1 cellular context compared by ENCODE assay signal in the genomic region with DNA sequence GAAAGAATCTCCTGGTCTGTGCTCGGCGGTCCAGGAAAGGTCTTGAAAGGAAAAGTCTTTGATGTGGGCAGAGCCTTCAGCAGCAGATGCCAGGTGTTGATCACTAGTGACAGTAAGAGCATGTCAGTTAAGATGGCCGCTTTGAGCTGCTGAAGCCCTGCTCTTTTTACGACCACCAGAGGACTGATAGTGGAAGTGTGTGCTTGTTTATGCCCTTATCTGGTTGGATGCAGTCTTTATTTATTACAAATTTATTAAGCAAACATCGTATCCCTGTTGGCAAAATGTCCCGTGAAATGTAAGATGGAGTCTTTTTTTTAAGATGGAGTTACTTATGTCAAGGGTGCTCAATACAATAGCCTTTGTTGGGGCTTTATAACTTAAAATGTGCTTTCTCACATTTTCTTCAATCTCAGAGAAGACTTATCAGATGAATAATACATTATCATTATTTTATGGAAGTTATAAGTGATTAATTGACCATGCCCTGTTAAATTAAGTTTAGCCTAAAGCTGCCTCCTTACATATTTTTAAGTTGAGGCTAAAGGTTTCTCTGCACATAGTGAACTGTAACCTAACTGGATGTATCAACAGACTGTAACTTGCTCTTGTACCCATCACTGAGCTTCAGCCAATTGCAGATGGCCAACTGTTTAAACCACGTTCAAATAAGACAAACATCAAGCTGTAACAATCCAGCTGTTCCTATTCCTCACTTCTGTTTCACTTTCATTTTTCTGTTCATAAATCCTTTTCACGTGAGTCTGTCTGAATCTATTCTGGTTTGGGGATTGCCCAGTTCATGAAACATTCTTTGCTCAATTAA.
TF ChIP-seq lines count a peak whose summit lies in the region.

No MANE protein-coding gene starts in this region.

TF ChIP-seq in K562, 482 proteins besides CTCF, POLR2A, EP300 and RAD21 (continued from another document and continues in another):
- TF ChIP-seq DEAF1 (CRISPR knock-in tag; IDR thresholded peaks at IDR 0.05) (no peak), GATAD2A (IDR thresholded peaks at IDR 0.05) (peak; percentile 67; the same call in 1 of the 2 replicates), ZNF589 (CRISPR knock-in tag; IDR thresholded peaks at IDR 0.05; ENCODE audit: low read depth) (peak; percentile 94), TCF7L2 (IDR thresholded peaks at IDR 0.05; ENCODE audit: low read depth, low read length) (no peak), DLX4 (CRISPR knock-in tag; IDR thresholded peaks at IDR 0.05) (no peak), YY1 (IDR thresholded peaks at IDR 0.05; ENCODE audit: borderline replicate concordance in 1 of 3, control insufficient read depth in 1 of 3, extremely low read depth in 1 of 3, insufficient read depth in 3 of 3, insufficient read length in 1 of 3, insufficient replicate concordance in 2 of 3, low read depth in 1 of 3, low read length in 2 of 3) (peak in 2 of 3 experiments; percentile 34 to 88), ZNF134 (CRISPR knock-in tag; conservative IDR thresholded peaks at IDR 0.05) (peak; percentile 67), GABPA (tag; conservative IDR thresholded peaks at IDR 0.05; ENCODE audit: low read depth) (0 out of 2 replicates have a peak, but pooled peaks have one; percentile 42), TARDBP (IDR thresholded peaks at IDR 0.05) (no peak), PHF20 (IDR thresholded peaks at IDR 0.05; ENCODE audit: partially characterized antibody) (no peak), ZFP1 (CRISPR knock-in tag; IDR thresholded peaks at IDR 0.05) (peak; percentile 43; the same call in 1 of the 2 replicates), CHD7 (IDR thresholded peaks at IDR 0.05; ENCODE audit: low read depth, low read length) (no peak), ZNF444 (CRISPR knock-in tag; IDR thresholded peaks at IDR 0.05) (peak; percentile 75; the same call in 1 of the 2 replicates), ZNF507 (tag; conservative IDR thresholded peaks at IDR 0.05) (peak; percentile 77), ZNF324 (CRISPR knock-in tag; IDR thresholded peaks at IDR 0.05) (no peak), ZBED1 (IDR thresholded peaks at IDR 0.05) (no peak), TCF15 (CRISPR knock-in tag; IDR thresholded peaks at IDR 0.05) (peak; percentile 92), THAP7 (CRISPR knock-in tag; IDR thresholded peaks at IDR 0.05) (peak; percentile 19; the same call in 1 of the 2 replicates), MECOM (CRISPR knock-in tag; IDR thresholded peaks at IDR 0.05) (peak; percentile 98), HNRNPL (IDR thresholded peaks at IDR 0.05; ENCODE audit: low read depth, low read length) (no peak), ZNF644 (tag; IDR thresholded peaks at IDR 0.05; ENCODE audit: low read depth) (peak; percentile 98), ZBTB33 (CRISPR knock-in tag; IDR thresholded peaks at IDR 0.05) (no peak), TCFL5 (CRISPR knock-in tag; conservative IDR thresholded peaks at IDR 0.05) (peak; percentile 89), ID3 (CRISPR knock-in tag; IDR thresholded peaks at IDR 0.05) (peak; percentile 93), ID3 (tag; IDR thresholded peaks at IDR 0.05) (peak; percentile 97), SMAD3 (CRISPR knock-in tag; conservative IDR thresholded peaks at IDR 0.05) (peak; percentile 97), ZSCAN32 (CRISPR knock-in tag; IDR thresholded peaks at IDR 0.05) (peak; percentile 81; the same call in 1 of the 2 replicates)
- TF ChIP-seq, protein P1, sequence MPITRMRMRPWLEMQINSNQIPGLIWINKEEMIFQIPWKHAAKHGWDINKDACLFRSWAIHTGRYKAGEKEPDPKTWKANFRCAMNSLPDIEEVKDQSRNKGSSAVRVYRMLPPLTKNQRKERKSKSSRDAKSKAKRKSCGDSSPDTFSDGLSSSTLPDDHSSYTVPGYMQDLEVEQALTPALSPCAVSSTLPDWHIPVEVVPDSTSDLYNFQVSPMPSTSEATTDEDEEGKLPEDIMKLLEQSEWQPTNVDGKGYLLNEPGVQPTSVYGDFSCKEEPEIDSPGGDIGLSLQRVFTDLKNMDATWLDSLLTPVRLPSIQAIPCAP (CRISPR knock-in tag; IDR thresholded peaks at IDR 0.05; ENCODE audit: borderline replicate concordance), result no peak
- TF ChIP-seq, protein P2, sequence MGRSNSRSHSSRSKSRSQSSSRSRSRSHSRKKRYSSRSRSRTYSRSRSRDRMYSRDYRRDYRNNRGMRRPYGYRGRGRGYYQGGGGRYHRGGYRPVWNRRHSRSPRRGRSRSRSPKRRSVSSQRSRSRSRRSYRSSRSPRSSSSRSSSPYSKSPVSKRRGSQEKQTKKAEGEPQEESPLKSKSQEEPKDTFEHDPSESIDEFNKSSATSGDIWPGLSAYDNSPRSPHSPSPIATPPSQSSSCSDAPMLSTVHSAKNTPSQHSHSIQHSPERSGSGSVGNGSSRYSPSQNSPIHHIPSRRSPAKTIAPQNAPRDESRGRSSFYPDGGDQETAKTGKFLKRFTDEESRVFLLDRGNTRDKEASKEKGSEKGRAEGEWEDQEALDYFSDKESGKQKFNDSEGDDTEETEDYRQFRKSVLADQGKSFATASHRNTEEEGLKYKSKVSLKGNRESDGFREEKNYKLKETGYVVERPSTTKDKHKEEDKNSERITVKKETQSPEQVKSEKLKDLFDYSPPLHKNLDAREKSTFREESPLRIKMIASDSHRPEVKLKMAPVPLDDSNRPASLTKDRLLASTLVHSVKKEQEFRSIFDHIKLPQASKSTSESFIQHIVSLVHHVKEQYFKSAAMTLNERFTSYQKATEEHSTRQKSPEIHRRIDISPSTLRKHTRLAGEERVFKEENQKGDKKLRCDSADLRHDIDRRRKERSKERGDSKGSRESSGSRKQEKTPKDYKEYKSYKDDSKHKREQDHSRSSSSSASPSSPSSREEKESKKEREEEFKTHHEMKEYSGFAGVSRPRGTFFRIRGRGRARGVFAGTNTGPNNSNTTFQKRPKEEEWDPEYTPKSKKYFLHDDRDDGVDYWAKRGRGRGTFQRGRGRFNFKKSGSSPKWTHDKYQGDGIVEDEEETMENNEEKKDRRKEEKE (IDR thresholded peaks at IDR 0.05; ENCODE audit: borderline replicate concordance in 1 of 2, control insufficient read depth in 1 of 2, low read depth in 2 of 2, low read length in 1 of 2), result no peak
- TF ChIP-seq, protein P3, sequence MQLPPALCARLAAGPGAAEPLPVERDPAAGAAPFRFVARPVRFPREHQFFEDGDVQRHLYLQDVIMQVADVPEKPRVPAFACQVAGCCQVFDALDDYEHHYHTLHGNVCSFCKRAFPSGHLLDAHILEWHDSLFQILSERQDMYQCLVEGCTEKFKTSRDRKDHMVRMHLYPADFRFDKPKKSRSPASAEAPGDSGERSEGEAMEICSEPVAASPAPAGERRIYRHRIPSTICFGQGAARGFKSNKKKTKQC (CRISPR knock-in tag; IDR thresholded peaks at IDR 0.05), result no peak
